Comparison of ENCODE assay signal across 9 cellular contexts in genomic region chr17:7476474-7476873, GRCh38. TPM values are rescaled to one million over a fixed set of nuclear protein-coding genes. Genes with fewer than 3 reads are reported as not detected.
DNase-seq lines count a peak whose midpoint lies in the region; ATAC-seq and TF ChIP-seq lines count a peak whose summit lies in the region.
"Had no signal": no experiment of that assay in that cellular context is flagged by ENCODE, and none has a peak within 500 bp of the region (broad histone marks: within the 10 kb centered on the region; RNA-seq: fewer than 3 reads in every experiment).

No MANE protein-coding gene starts in this region.

- no peaks in the 10 kb centered on the region for H3K9me3 ChIP-seq in Loucy (ENCODE audit: insufficient read depth, low read depth, low read length)

- ATAC-seq in central memory CD8-positive, alpha-beta T cell (replicated peaks; ENCODE audit: extremely low read depth, poor library complexity, severe bottlenecking): no peak
- ATAC-seq in naive B cell (ENCODE audit: low read depth in 2 of 2): no peak

- H3K79me2 ChIP-seq in Loucy (ENCODE audit: insufficient read depth, low read length): peaks cover 80% of the 10 kb centered on the region

- no peaks in the 10 kb centered on the region for H3F3A ChIP-seq in Loucy (ENCODE audit: low read depth)

- H3K36me3 Mint-ChIP-seq in central memory CD8-positive, alpha-beta T cell (ENCODE audit: insufficient read depth): peaks cover 23% of the 10 kb centered on the region
- H3K36me3 Mint-ChIP-seq in naive B cell: no peaks in the 10 kb centered on the region

- H3K4me3 Mint-ChIP-seq in central memory CD8-positive, alpha-beta T cell: no peak overlapping the region
- H3K4me3 Mint-ChIP-seq in naive B cell: peak overlapping the region in 4 of 8 donors; percentile 35 to 96 (median 42)

- H3K27ac Mint-ChIP-seq in central memory CD8-positive, alpha-beta T cell (ENCODE audit: low read depth): peak overlapping the region; percentile 81
- peak overlapping the region; percentile 22 to 84 (median 56) for H3K27ac Mint-ChIP-seq in naive B cell

- peak overlapping the region; percentile 21 for H3K9ac ChIP-seq in Loucy (ENCODE audit: low read depth, low read length, poor library complexity, severe bottlenecking)

- H3K9me3 Mint-ChIP-seq in central memory CD8-positive, alpha-beta T cell: no peaks in the 10 kb centered on the region
- no peaks in the 10 kb centered on the region for H3K9me3 Mint-ChIP-seq in naive B cell

- no peaks in the 10 kb centered on the region for H3K27me3 ChIP-seq in Loucy (ENCODE audit: insufficient read depth, low read length, poor library complexity, severe bottlenecking)

- H3K9me2 ChIP-seq in Loucy (replicated peaks; ENCODE audit: low read depth, low read length): no peaks in the 10 kb centered on the region

- peaks cover 51% of the 10 kb centered on the region for H3K4me1 Mint-ChIP-seq in central memory CD8-positive, alpha-beta T cell
- H3K4me1 Mint-ChIP-seq in naive B cell: peaks cover 48 to 71% (median 64%) of the 10 kb centered on the region in 3 donors

- no peak overlapping the region for H2AFZ ChIP-seq in Loucy (ENCODE audit: low read length)

- H4K20me1 ChIP-seq in Loucy (ENCODE audit: insufficient read depth, low read length, poor library complexity, severe bottlenecking): peaks cover 24% of the 10 kb centered on the region

- no peaks in the 10 kb centered on the region for H3K36me3 ChIP-seq in Loucy (ENCODE audit: insufficient read depth, low read length)

- H3K4me1 ChIP-seq in Loucy (ENCODE audit: insufficient read depth, low read length, poor library complexity, severe bottlenecking): peaks cover 44% of the 10 kb centered on the region

- peak overlapping the region; percentile 83 for H3K4me2 ChIP-seq in Loucy (ENCODE audit: low read depth, low read length, poor library complexity, severe bottlenecking)

- no peak for TF ChIP-seq CTCF in Loucy (conservative IDR thresholded peaks at IDR 0.05; ENCODE audit: low read length)

- no peaks in the 10 kb centered on the region for H3K27me3 Mint-ChIP-seq in central memory CD8-positive, alpha-beta T cell
- H3K27me3 Mint-ChIP-seq in naive B cell: no peaks in the 10 kb centered on the region

- DNase-seq in AG08396 (ENCODE audit: low spot score) (peak; percentile 40), naive B cell (no peak), hypothalamus (lab: John Stamatoyannopoulos, UW) (no peak), NCI-H2196 (lab: John Stamatoyannopoulos, UW; ENCODE audit: unreplicated experiment) (no peak), NCI-H2081 (lab: John Stamatoyannopoulos, UW) (no peak), NCI-H1417 treated with DMSO at 0.1 percent for 48 hours (lab: John Stamatoyannopoulos, UW) (no peak)
- no peak for DNase-seq in central memory CD8-positive, alpha-beta T cell (ENCODE audit: low spot score in 2 of 2)
- DNase-seq: activated CD4-positive, alpha-beta T cell treated with anti-CD3 and anti-CD28 coated beads, Interleukin-2, amount 50 U/mL, for 48 hours had no signal

- peak overlapping the region; percentile 82 for H3K4me3 ChIP-seq in Loucy (ENCODE audit: low read length, poor library complexity, severe bottlenecking)

RNA-seq across cellular contexts. Expression of gene ZBTB4, which starts 3.0 kb away (rescaled TPM):
- polyA plus RNA-seq in naive B cell (ENCODE audit: low read depth in 6 of 6): 10 to 100 TPM in 4 of 6 donors, 1 to 10 TPM in 2; 5.3 to 19.2 (median 10.5) TPM

RNA-seq across cellular contexts. Expression of gene SLC35G6, which starts 4.8 kb away (rescaled TPM):
- polyA plus RNA-seq in naive B cell (ENCODE audit: low read depth in 6 of 6): under 1 TPM in 2 of 6 donors, not detected in 4; 0.14 to 0.39 TPM

RNA-seq across cellular contexts. Expression of gene POLR2A, which starts 7.7 kb away (rescaled TPM):
- 10 to 100 TPM; 13.6 to 88.9 (median 47.1) TPM for polyA plus RNA-seq in naive B cell (ENCODE audit: low read depth in 6 of 6)

RNA-seq across cellular contexts. Expression of gene CHRNB1, which starts 31.6 kb away (rescaled TPM):
- 10 to 100 TPM; 12.6 to 21.6 (median 15.6) TPM for polyA plus RNA-seq in naive B cell (ENCODE audit: low read depth in 6 of 6)

RNA-seq across cellular contexts. Expression of gene FGF11, which starts 37.2 kb away (rescaled TPM):
- under 1 TPM in 1 of 6 donors, not detected in 5; 0.16 TPM for polyA plus RNA-seq in naive B cell (ENCODE audit: low read depth in 6 of 6)
